ENCODE assay signal across 9 cellular contexts in the genomic region with DNA sequence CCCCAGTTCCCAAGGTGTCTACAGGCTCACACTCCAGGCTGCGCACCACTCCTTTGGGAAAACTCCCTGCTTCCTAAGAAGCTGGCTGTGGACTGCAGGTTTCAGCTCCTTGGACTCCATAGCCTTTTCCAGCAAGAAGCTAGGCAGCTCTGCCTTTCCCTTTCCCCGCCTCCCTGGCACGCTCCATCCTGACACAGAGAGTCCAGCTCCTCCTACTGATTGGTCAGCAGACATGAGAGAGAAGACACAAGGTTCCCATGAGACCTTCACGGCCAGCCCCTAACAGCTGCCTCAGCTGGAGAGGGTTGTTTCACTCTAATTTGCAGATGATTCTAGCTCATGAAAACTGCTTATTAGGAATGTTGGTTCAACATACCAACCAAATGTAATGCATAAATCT. TPM values are rescaled to one million over a fixed set of nuclear protein-coding genes. Genes with fewer than 3 reads are reported as not detected.
DNase-seq lines count a peak whose midpoint lies in the region; ATAC-seq and TF ChIP-seq lines count a peak whose summit lies in the region.
"Had no signal": no experiment of that assay in that cellular context is flagged by ENCODE, and none has a peak within 500 bp of the region (broad histone marks: within the 10 kb centered on the region; RNA-seq: fewer than 3 reads in every experiment).

No MANE protein-coding gene starts in this region.

- H3K9me3 Mint-ChIP-seq in activated CD4-positive, alpha-beta memory T cell treated with anti-CD3 and anti-CD28 coated beads, Interleukin-2, amount 10 ng/mL, durations not matched to agents 7 days and 5 days = no peaks in the 10 kb centered on the region

- peak; percentile 84 for DNase-seq in AG04449 (ENCODE audit: low read depth, low spot score)
- DNase-seq in NCI-H1105 treated with DMSO at 0.1 percent for 48 hours (lab: John Stamatoyannopoulos, UW) = peak; percentile 37
- peak; percentile 85 for DNase-seq in coronary artery (ENCODE audit: low spot score)
- DNase-seq in lower lobe of right lung = no peak
- DNase-seq in T-helper 17 cell = no peak
- DNase-seq in OCI-M2 (lab: John Stamatoyannopoulos, UW; ENCODE audit: unreplicated experiment) = no peak
- DNase-seq in activated CD4-positive, alpha-beta memory T cell treated with anti-CD3 and anti-CD28 coated beads, Interleukin-2, amount 10 ng/mL, durations not matched to agents 7 days and 5 days = no peak
- DNase-seq: naive B cell had no signal

- no peaks in the 10 kb centered on the region for H3K27me3 ChIP-seq in lower lobe of right lung (ENCODE audit: low read depth)

- no peaks in the 10 kb centered on the region for H3K9me3 ChIP-seq in lower lobe of right lung
- H3K9me3 ChIP-seq in T-helper 17 cell (ENCODE audit: control insufficient read depth, low read length, poor library complexity, severe bottlenecking) = no peaks in the 10 kb centered on the region

- H3K4me1 ChIP-seq in lower lobe of right lung = no peaks in the 10 kb centered on the region

- CTCF ChIA-PET in AG04449 (lab: Yijun Ruan, JAX) = interaction anchor here (0.8 to 7.1 kb wide), 3 partner anchors 8 to 18 kb away, joined by 3 to 67 read pairs (median 3); no protein-coding TSS in a partner anchor
- CTCF ChIA-PET in activated CD4-positive, alpha-beta memory T cell treated with anti-CD3 and anti-CD28 coated beads, Interleukin-2, amount 10 ng/mL, durations not matched to agents 7 days and 5 days (lab: Charles Lee) = interaction anchor here (0.9 kb wide), 1 partner anchor 13 kb away, joined by 3 read pairs; no protein-coding TSS in a partner anchor

- H3K4me3 Mint-ChIP-seq in T-helper 17 cell = no peak overlapping the region
- H3K4me3 Mint-ChIP-seq in activated CD4-positive, alpha-beta memory T cell treated with anti-CD3 and anti-CD28 coated beads, Interleukin-2, amount 10 ng/mL, durations not matched to agents 7 days and 5 days = no peak overlapping the region
- H3K4me3 Mint-ChIP-seq: naive B cell had no signal

- no peak overlapping the region for H3K4me3 ChIP-seq in AG04449 (ENCODE audit: low read depth, low read length)
- H3K4me3 ChIP-seq in coronary artery = no peak overlapping the region
- H3K4me3 ChIP-seq in lower lobe of right lung = no peak overlapping the region

- H3K27ac Mint-ChIP-seq in T-helper 17 cell = no peak overlapping the region
- no peak overlapping the region for H3K27ac Mint-ChIP-seq in activated CD4-positive, alpha-beta memory T cell treated with anti-CD3 and anti-CD28 coated beads, Interleukin-2, amount 10 ng/mL, durations not matched to agents 7 days and 5 days

- H3K36me3 Mint-ChIP-seq in T-helper 17 cell (ENCODE audit: low read depth) = no peaks in the 10 kb centered on the region
- H3K36me3 Mint-ChIP-seq in activated CD4-positive, alpha-beta memory T cell treated with anti-CD3 and anti-CD28 coated beads, Interleukin-2, amount 10 ng/mL, durations not matched to agents 7 days and 5 days (ENCODE audit: low read depth) = no peaks in the 10 kb centered on the region
- H3K36me3 Mint-ChIP-seq: naive B cell had no signal

- H3K27ac ChIP-seq in coronary artery (peak overlapping the region in 1 of 2 donors; percentile 19), lower lobe of right lung (no peak overlapping the region)

- intact Hi-C loops in lower lobe of right lung (cut with DNase I) = no loop called here

- TF ChIP-seq CTCF in AG04449 (IDR thresholded peaks at IDR 0.05; ENCODE audit: insufficient read depth, low read length, missing control alignments) (no peak), coronary artery (IDR thresholded peaks at IDR 0.05) (no peak), lower lobe of right lung (IDR thresholded peaks at IDR 0.05) (no peak)

- no peaks in the 10 kb centered on the region for H3K4me1 Mint-ChIP-seq in T-helper 17 cell
- no peaks in the 10 kb centered on the region for H3K4me1 Mint-ChIP-seq in activated CD4-positive, alpha-beta memory T cell treated with anti-CD3 and anti-CD28 coated beads, Interleukin-2, amount 10 ng/mL, durations not matched to agents 7 days and 5 days
- H3K4me1 Mint-ChIP-seq: naive B cell had no signal

- POLR2A ChIA-PET in AG04449 (lab: Yijun Ruan, JAX) = interaction anchor here (0.7 to 1.0 kb wide), 2 partner anchors 15 to 17 kb away, joined by 3 to 5 read pairs; no protein-coding TSS in a partner anchor
- POLR2A ChIA-PET in activated CD4-positive, alpha-beta memory T cell treated with anti-CD3 and anti-CD28 coated beads, Interleukin-2, amount 10 ng/mL, durations not matched to agents 7 days and 5 days (lab: Charles Lee) = no interaction called here

- peak; percentile 62 to 76 for ATAC-seq in lower lobe of right lung
- ATAC-seq in T-helper 17 cell = no peak
- no peak for ATAC-seq in HG03342 (IDR thresholded peaks at IDR 0.05; ENCODE audit: unreplicated experiment)

- no peaks in the 10 kb centered on the region for H3K36me3 ChIP-seq in lower lobe of right lung

- H3K27me3 Mint-ChIP-seq in T-helper 17 cell = peaks cover 4% of the 10 kb centered on the region
- H3K27me3 Mint-ChIP-seq in activated CD4-positive, alpha-beta memory T cell treated with anti-CD3 and anti-CD28 coated beads, Interleukin-2, amount 10 ng/mL, durations not matched to agents 7 days and 5 days = no peaks in the 10 kb centered on the region

RNA-seq across cellular contexts. Expression of a gene that starts 27.6 kb away (rescaled TPM):
- total RNA-seq in lower lobe of right lung = 1.1 TPM
- total RNA-seq in T-helper 17 cell = under 1 TPM; 0.31 to 0.97 TPM
- not detected for total RNA-seq in activated CD4-positive, alpha-beta memory T cell treated with anti-CD3 and anti-CD28 coated beads, Interleukin-2, amount 10 ng/mL, durations not matched to agents 7 days and 5 days

Comparison
In these comparisons a context has a peak if more than half of its experiments do, and no peak if none do; other contexts are left out.
1. DNase-seq: peak in AG04449 (single experiment), NCI-H1105 treated with DMSO at 0.1 percent for 48 hours (single experiment) and coronary artery (single experiment); none in lower lobe of right lung (single experiment), T-helper 17 cell (0 of 3), OCI-M2 (single experiment) and activated CD4-positive, alpha-beta memory T cell treated with anti-CD3 and anti-CD28 coated beads, Interleukin-2, amount 10 ng/mL, durations not matched to agents 7 days and 5 days (single experiment).
2. ATAC-seq: peak in lower lobe of right lung (2 of 2); none in T-helper 17 cell (single experiment) and HG03342 (single experiment).